ENCODE assay signal across 25 cellular contexts in the genomic region with DNA sequence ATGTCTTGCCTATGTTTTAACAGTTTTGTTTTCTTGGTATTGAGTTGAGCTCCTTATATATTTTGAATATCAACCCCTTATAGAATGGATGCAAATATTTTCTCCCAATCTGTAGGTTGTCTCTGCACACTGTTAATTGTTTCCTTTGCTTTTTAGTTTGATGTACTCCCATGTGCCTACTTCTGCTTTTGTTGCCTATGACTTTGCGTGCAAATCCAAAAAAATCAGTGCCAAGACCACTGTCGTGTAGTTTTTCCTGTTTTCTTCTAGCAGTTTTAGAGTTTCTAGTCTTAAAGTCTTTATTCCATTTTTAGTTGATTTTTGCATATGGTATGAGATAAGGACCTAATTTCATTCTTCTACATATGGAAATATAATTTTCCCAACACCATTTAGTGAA. TPM values are rescaled to one million over a fixed set of nuclear protein-coding genes. Genes with fewer than 3 reads are reported as not detected.
DNase-seq lines count a peak whose midpoint lies in the region; ATAC-seq, FAIRE-seq and TF ChIP-seq lines count a peak whose summit lies in the region.
"Had no signal": no experiment of that assay in that cellular context is flagged by ENCODE, and none has a peak within 500 bp of the region (broad histone marks: within the 10 kb centered on the region; RNA-seq: fewer than 3 reads in every experiment).

No MANE protein-coding gene starts in this region.

- peak overlapping the region; percentile 13 for H3K27ac Mint-ChIP-seq in activated T-cell treated with anti-CD3 and anti-CD28 coated beads, Interleukin-2, amount 50 U/mL, for 72 hours
- H3K27ac Mint-ChIP-seq: CD4-positive, alpha-beta T cell had no signal

- H3K4me1 Mint-ChIP-seq in activated T-cell treated with anti-CD3 and anti-CD28 coated beads, Interleukin-2, amount 50 U/mL, for 72 hours (ENCODE audit: low read depth): no peaks in the 10 kb centered on the region
- H3K4me1 Mint-ChIP-seq: CD8-positive, alpha-beta memory T cell; H9 had no signal

- no peak overlapping the region for H3K4me3 Mint-ChIP-seq in activated T-cell treated with anti-CD3 and anti-CD28 coated beads, Interleukin-2, amount 50 U/mL, for 72 hours
- H3K4me3 Mint-ChIP-seq: CD14-positive monocyte; CD4-positive, alpha-beta T cell; CD8-positive, alpha-beta memory T cell; H9 had no signal

- no peak for TF ChIP-seq POLR2A in GM12892 (IDR thresholded peaks at IDR 0.05; ENCODE audit: low read depth, low read length)

- H3K36me3 Mint-ChIP-seq in activated T-cell treated with anti-CD3 and anti-CD28 coated beads, Interleukin-2, amount 50 U/mL, for 72 hours (ENCODE audit: insufficient read depth in 2 of 2): peaks cover 2 to 26% of the 10 kb centered on the region in 2 donors

- no peak overlapping the region for H3K14ac ChIP-seq in trophoblast cell (ENCODE audit: low read length)

- H4K91ac ChIP-seq in trophoblast cell (ENCODE audit: low read depth, low read length): no peak overlapping the region

- H2BK5ac ChIP-seq in trophoblast cell (ENCODE audit: low read depth, low read length, poor library complexity): no peak overlapping the region

- no peak overlapping the region for H3K4me2 ChIP-seq in trophoblast cell (ENCODE audit: low read length)
- H3K4me2 ChIP-seq: A549; BLaER1 treated with 17β-estradiol and CSF1 and Interleukin-3, amounts not matched to agents 10 nM and 100 nM had no signal

- H3K4me1 ChIP-seq in SJSA1 (replicated peaks): no peaks in the 10 kb centered on the region
- no peaks in the 10 kb centered on the region for H3K4me1 ChIP-seq in trophoblast cell (ENCODE audit: control insufficient read depth in 1 of 2, insufficient read depth in 2 of 2, low read length in 2 of 2)
- H3K4me1 ChIP-seq: A549, BE2C had no signal

- no peak overlapping the region for H3K27ac ChIP-seq in SJSA1
- no peak overlapping the region for H3K27ac ChIP-seq in trophoblast cell (ENCODE audit: low read depth, low read length)
- H3K27ac ChIP-seq: A549; BLaER1 treated with 17β-estradiol and CSF1 and Interleukin-3, amounts not matched to agents 10 nM and 100 nM; GM23248 had no signal

- no peak overlapping the region for H2BK12ac ChIP-seq in trophoblast cell (ENCODE audit: low read length)

- H3K4me3 ChIP-seq in SJSA1 (no peak overlapping the region), trophoblast cell (ENCODE audit: low read depth, low read length) (no peak overlapping the region)
- H3K4me3 ChIP-seq: A549; BLaER1 treated with 17β-estradiol and CSF1 and Interleukin-3, amounts not matched to agents 10 nM and 100 nM; GM23248 had no signal

- no peaks in the 10 kb centered on the region for H3K9me3 Mint-ChIP-seq in activated T-cell treated with anti-CD3 and anti-CD28 coated beads, Interleukin-2, amount 50 U/mL, for 72 hours
- H3K9me3 Mint-ChIP-seq: CD4-positive, alpha-beta T cell; CD8-positive, alpha-beta memory T cell; H9 had no signal

- no peak overlapping the region for H3K4ac ChIP-seq in trophoblast cell (ENCODE audit: low read depth, low read length)

- H4K12ac ChIP-seq in trophoblast cell (ENCODE audit: low read depth, low read length): no peak overlapping the region

- no peak overlapping the region for H2AFZ ChIP-seq in trophoblast cell (ENCODE audit: insufficient read depth, low read length, poor library complexity)
- H2AFZ ChIP-seq: GM23248 had no signal

- H4K8ac ChIP-seq in trophoblast cell (ENCODE audit: low read depth, low read length): no peak overlapping the region

- DNase-seq in activated T-cell treated with anti-CD3 and anti-CD28 coated beads, Interleukin-2, amount 50 U/mL, for 72 hours: no peak
- DNase-seq in activated T-cell treated with anti-CD3 and anti-CD28 coated beads, Interleukin-2, amount 50 U/mL, for 1 hour: no peak
- DNase-seq in GM12892 (ENCODE audit: insufficient read length) (no peak), SJSA1 (ENCODE audit: low read depth in 1 of 2, low spot score in 2 of 2) (peak; percentile 56 to 68), NCI-H82 (lab: John Stamatoyannopoulos, UW) (no peak), trophoblast cell (no peak)
- DNase-seq: 8988T; ACHN; AML-193; BE2C; CD4-positive, alpha-beta T cell; CD8-positive, alpha-beta memory T cell; DMS 273 treated with DMSO at 0.1 percent for 48 hours; DMS79; EL; GDM1; GM23248; H9 had no signal

- WGBS in trophoblast cell (ENCODE audit: extremely low coverage, insufficient coverage, insufficient read length): no CpG with 5 or more reads among the region's 2 CpGs

- peak; percentile 5 for FAIRE-seq in GM12892 (lab: Jason Lieb, UNC)
- FAIRE-seq: A549, D721Med, GM12891, H1 had no signal

- H3K27me3 ChIP-seq in SJSA1 (replicated peaks) (peaks cover 77% of the 10 kb centered on the region), trophoblast cell (ENCODE audit: insufficient read depth, low read length) (no peaks in the 10 kb centered on the region)
- H3K27me3 ChIP-seq: BE2C; BLaER1 treated with 17β-estradiol and CSF1 and Interleukin-3, amounts not matched to agents 10 nM and 100 nM had no signal

- H3K18ac ChIP-seq in trophoblast cell (ENCODE audit: low read length): no peak overlapping the region

- no peak overlapping the region for H2AK5ac ChIP-seq in trophoblast cell (ENCODE audit: low read length)

- H3K79me1 ChIP-seq in trophoblast cell (ENCODE audit: low read length): no peaks in the 10 kb centered on the region

- H3K9me3 ChIP-seq in SJSA1 (replicated peaks) (peaks cover 9% of the 10 kb centered on the region), trophoblast cell (ENCODE audit: insufficient read depth, low read depth, low read length) (no peaks in the 10 kb centered on the region)
- H3K9me3 ChIP-seq: A549, BE2C had no signal

- H3K9ac ChIP-seq in trophoblast cell (ENCODE audit: low read length): no peak overlapping the region
- H3K9ac ChIP-seq: BLaER1 treated with 17β-estradiol and CSF1 and Interleukin-3, amounts not matched to agents 10 nM and 100 nM; GM23248 had no signal

- ATAC-seq in activated T-cell treated with anti-CD3 and anti-CD28 coated beads, Interleukin-2, amount 50 U/mL, for 72 hours (replicated peaks in 1 of 2): no peak
- ATAC-seq: A549, HCT116 had no signal

- H3K79me2 ChIP-seq in trophoblast cell (ENCODE audit: control insufficient read depth, insufficient read depth, low read length, poor library complexity): no peaks in the 10 kb centered on the region

- H2BK120ac ChIP-seq in trophoblast cell (ENCODE audit: insufficient read depth, low read length, poor library complexity): no peak overlapping the region

- H3K27me3 Mint-ChIP-seq in activated T-cell treated with anti-CD3 and anti-CD28 coated beads, Interleukin-2, amount 50 U/mL, for 72 hours (ENCODE audit: low read depth): no peaks in the 10 kb centered on the region
- H3K27me3 Mint-ChIP-seq: CD4-positive, alpha-beta T cell; CD8-positive, alpha-beta memory T cell had no signal

- H3K36me3 ChIP-seq in SJSA1 (no peaks in the 10 kb centered on the region), trophoblast cell (ENCODE audit: control insufficient read depth in 1 of 2, insufficient read depth in 2 of 2, low read length in 2 of 2) (peaks cover 6 to 9% of the 10 kb centered on the region in 2 experiments)

- H3K23ac ChIP-seq in trophoblast cell (ENCODE audit: low read length): no peak overlapping the region

RNA-seq across cellular contexts. Expression of gene SENP1, which starts 28.8 kb away (rescaled TPM):
- 10 to 100 TPM; 58.4 to 68.7 TPM for total RNA-seq in activated T-cell treated with anti-CD3 and anti-CD28 coated beads, Interleukin-2, amount 50 U/mL, for 72 hours
- polyA plus RNA-seq in GM12892 (2012; ENCODE audit: missing spikeins): 15.6 TPM
- total RNA-seq in SJSA1 (2014; rRNA removed; shearing (Covaris generic)): 36.2 and 49.5 TPM in 2 replicates
- 10.6 and 11.8 TPM in 2 replicates for polyA plus RNA-seq in trophoblast cell (2013)

RNA-seq across cellular contexts. Expression of gene PFKM, which starts 42.1 kb away (rescaled TPM):
- 10 to 100 TPM; 29.1 to 35.9 TPM for total RNA-seq in activated T-cell treated with anti-CD3 and anti-CD28 coated beads, Interleukin-2, amount 50 U/mL, for 72 hours
- polyA plus RNA-seq in GM12892 (2012; ENCODE audit: missing spikeins): 93.9 TPM
- 791 and 920 TPM in 2 replicates for total RNA-seq in SJSA1 (2014; rRNA removed; shearing (Covaris generic))
- polyA plus RNA-seq in trophoblast cell (2013): 21.8 and 22.0 TPM in 2 replicates

Comparison
In these comparisons a context has a peak if more than half of its experiments do, and no peak if none do; other contexts are left out.
1. DNase-seq: peak in SJSA1 (2 of 2); none in activated T-cell treated with anti-CD3 and anti-CD28 coated beads, Interleukin-2, amount 50 U/mL, for 72 hours (0 of 2), activated T-cell treated with anti-CD3 and anti-CD28 coated beads, Interleukin-2, amount 50 U/mL, for 1 hour (single experiment), GM12892 (single experiment), NCI-H82 (single experiment) and trophoblast cell (0 of 2).
2. RNA of gene PFKM, which starts 42.1 kb away (total RNA-seq): 791 to 920 TPM in SJSA1; 29.1 to 35.9 TPM in activated T-cell treated with anti-CD3 and anti-CD28 coated beads, Interleukin-2, amount 50 U/mL, for 72 hours; every median in the first group is over 10 times any median in the second.